Comparison of ENCODE assay signal across 8 cellular contexts in genomic region chr11:99162819-99163218, GRCh38.
"Had no signal": no experiment of that assay in that cellular context is flagged by ENCODE, and none has a peak within 500 bp of the region (broad histone marks: within the 10 kb centered on the region; RNA-seq: fewer than 3 reads in every experiment).

No MANE protein-coding gene starts in this region.

- H3K27me3 Mint-ChIP-seq: IgD-negative memory B cell had no signal

- H3K36me3 Mint-ChIP-seq: IgD-negative memory B cell had no signal

- FAIRE-seq: HepG2 had no signal

- H3K4me3 ChIP-seq: GM23338 had no signal

- H3K27ac Mint-ChIP-seq: HFFc6, IgD-negative memory B cell had no signal

- H3K27ac ChIP-seq: HL-60 had no signal

- H3K9me3 Mint-ChIP-seq: GM23338, IgD-negative memory B cell had no signal

- H3K4me2 ChIP-seq: GM23338 had no signal

- DNase-seq: H7, HFFc6, KBM-7 had no signal

- H3K4me1 Mint-ChIP-seq: IgD-negative memory B cell had no signal

- H3K4me3 Mint-ChIP-seq: GM23338, HFFc6, IgD-negative memory B cell had no signal

- ATAC-seq: GM23338, HCT116, HepG2 had no signal

- H2AFZ ChIP-seq: GM23338 had no signal
